In genomic region chr22:50280022-50280707, GRCh38 we compare ENCODE assay signal across 1 cellular context.
TF ChIP-seq lines count a peak whose summit lies in the region.

No MANE protein-coding gene starts in this region.

TF ChIP-seq in HCT116, 20 proteins besides CTCF, POLR2A, EP300 and RAD21 (continued from another document):
- TF ChIP-seq REST (IDR thresholded peaks at IDR 0.05; ENCODE audit: low read depth) (no peak), ELF1 (IDR thresholded peaks at IDR 0.05; ENCODE audit: borderline replicate concordance, low read depth) (no peak), SIN3A (IDR thresholded peaks at IDR 0.05; ENCODE audit: low read depth) (no peak), POLR2AphosphoS5 (IDR thresholded peaks at IDR 0.05; ENCODE audit: low read depth, low read length) (no peak), JUND (IDR thresholded peaks at IDR 0.05) (no peak), MAX (IDR thresholded peaks at IDR 0.05) (no peak), ZBTB33 (IDR thresholded peaks at IDR 0.05; ENCODE audit: extremely low read depth, insufficient replicate concordance, low read length) (no peak), EGR1 (IDR thresholded peaks at IDR 0.05; ENCODE audit: low read depth) (no peak)
